In the genomic region with DNA sequence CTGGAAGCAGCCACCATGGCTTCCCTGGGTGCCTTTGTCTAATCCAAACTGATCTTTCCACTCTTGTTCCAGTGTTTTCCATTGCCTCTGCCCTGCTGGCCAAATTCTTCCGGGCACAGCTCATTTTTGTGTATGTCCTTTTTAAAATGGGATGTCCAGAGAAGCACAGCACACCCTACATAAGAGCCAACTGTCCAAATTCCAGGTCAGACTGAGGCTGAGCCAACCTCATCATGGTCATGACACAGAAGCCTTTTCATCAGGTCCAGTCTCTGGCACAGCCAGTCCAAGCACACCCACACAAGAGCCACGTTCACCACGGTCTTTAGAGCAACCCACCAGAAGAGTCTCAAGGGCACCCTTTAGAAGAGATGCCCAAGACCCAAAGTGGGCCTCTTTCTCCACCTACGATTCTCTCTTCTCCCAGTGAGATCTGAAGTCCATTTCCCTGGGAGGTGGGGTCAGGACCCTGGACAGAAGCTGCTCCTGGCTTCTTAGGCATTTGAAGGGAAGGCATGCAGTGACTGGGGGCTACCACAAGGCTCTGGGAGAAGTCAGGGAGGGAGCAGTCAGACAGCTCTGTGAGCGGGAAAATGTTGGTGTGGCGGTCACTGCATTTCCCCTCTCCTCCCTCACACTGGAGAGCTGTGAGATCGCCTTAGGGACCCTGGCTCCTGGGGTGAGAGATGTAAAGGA, we compare ENCODE assay signal across 9 cellular contexts. TPM values are rescaled to one million over a fixed set of nuclear protein-coding genes. Genes with fewer than 3 reads are reported as not detected.
A peak's percentile ranks its signal among the peaks of the same experiment; 100 is the strongest.
DNase-seq lines count a peak whose midpoint lies in the region; ATAC-seq and TF ChIP-seq lines count a peak whose summit lies in the region.
"Had no signal": no experiment of that assay in that cellular context is flagged by ENCODE, and none has a peak within 500 bp of the region (broad histone marks: within the 10 kb centered on the region; RNA-seq: fewer than 3 reads in every experiment).

No MANE protein-coding gene starts in this region.

- DNase-seq in NB4 (ENCODE audit: low read depth) (peak; percentile 61), ecto neural progenitor cell (ENCODE audit: low spot score) (peak; percentile 86), nephron progenitor cell (peak; percentile 82), lower lobe of right lung (no peak), NCI-H510A treated with DMSO at 0.1 percent for 48 hours (lab: John Stamatoyannopoulos, UW) (no peak), mucosa of gallbladder (ENCODE audit: low spot score) (no peak)
- DNase-seq in stimulated activated naive CD8-positive, alpha-beta T cell treated with anti-CD3 and anti-CD28 coated beads, Interleukin-15, amount 100 ng/mL, for 72 hours = no peak
- DNase-seq: activated CD4-positive, alpha-beta T cell treated with anti-CD3 and anti-CD28 coated beads, Interleukin-2, amount 10 ng/mL, durations not matched to agents 7 days and 5 days had no signal

- no peak for TF ChIP-seq POLR2A in NB4 (IDR thresholded peaks at IDR 0.05; ENCODE audit: extremely low read depth, insufficient read length)

- H3K27ac Mint-ChIP-seq in nephron progenitor cell = no peak overlapping the region
- H3K27ac Mint-ChIP-seq in stimulated activated naive CD8-positive, alpha-beta T cell treated with anti-CD3 and anti-CD28 coated beads, Interleukin-15, amount 100 ng/mL, for 72 hours = no peak overlapping the region
- H3K27ac Mint-ChIP-seq: activated CD4-positive, alpha-beta T cell treated with anti-CD3 and anti-CD28 coated beads, Interleukin-2, amount 10 ng/mL, durations not matched to agents 7 days and 5 days had no signal

- peaks cover 8% of the 10 kb centered on the region for H3K4me1 Mint-ChIP-seq in nephron progenitor cell
- no peaks in the 10 kb centered on the region for H3K4me1 Mint-ChIP-seq in stimulated activated naive CD8-positive, alpha-beta T cell treated with anti-CD3 and anti-CD28 coated beads, Interleukin-15, amount 100 ng/mL, for 72 hours
- H3K4me1 Mint-ChIP-seq: activated CD4-positive, alpha-beta T cell treated with anti-CD3 and anti-CD28 coated beads, Interleukin-2, amount 10 ng/mL, durations not matched to agents 7 days and 5 days had no signal

- H3K4me3 ChIP-seq in NB4 (ENCODE audit: low read depth, low read length) (no peak overlapping the region), lower lobe of right lung (no peak overlapping the region)

- H3K36me3 ChIP-seq in lower lobe of right lung = no peaks in the 10 kb centered on the region

- H3K27me3 ChIP-seq in lower lobe of right lung (ENCODE audit: low read depth) = peaks cover 74% of the 10 kb centered on the region

- no peaks in the 10 kb centered on the region for H3K36me3 Mint-ChIP-seq in nephron progenitor cell (ENCODE audit: low read depth)

- intact Hi-C loops in lower lobe of right lung (cut with DNase I) = no loop called here

- ATAC-seq in lower lobe of right lung = no peak
- ATAC-seq in stimulated activated naive CD8-positive, alpha-beta T cell treated with anti-CD3 and anti-CD28 coated beads, Interleukin-15, amount 100 ng/mL, for 72 hours = no peak

- no peak overlapping the region for H3K27ac ChIP-seq in lower lobe of right lung

- no peaks in the 10 kb centered on the region for H3K9me3 Mint-ChIP-seq in nephron progenitor cell
- H3K9me3 Mint-ChIP-seq in stimulated activated naive CD8-positive, alpha-beta T cell treated with anti-CD3 and anti-CD28 coated beads, Interleukin-15, amount 100 ng/mL, for 72 hours = no peaks in the 10 kb centered on the region
- H3K9me3 Mint-ChIP-seq: activated CD4-positive, alpha-beta T cell treated with anti-CD3 and anti-CD28 coated beads, Interleukin-2, amount 10 ng/mL, durations not matched to agents 7 days and 5 days had no signal

- H3K9me3 ChIP-seq in lower lobe of right lung = no peaks in the 10 kb centered on the region

- peaks cover 58% of the 10 kb centered on the region for H3K27me3 Mint-ChIP-seq in nephron progenitor cell (ENCODE audit: low read depth, poor library complexity)
- H3K27me3 Mint-ChIP-seq in stimulated activated naive CD8-positive, alpha-beta T cell treated with anti-CD3 and anti-CD28 coated beads, Interleukin-15, amount 100 ng/mL, for 72 hours = peaks cover 67% of the 10 kb centered on the region

- no peak overlapping the region for H3K4me3 Mint-ChIP-seq in nephron progenitor cell
- H3K4me3 Mint-ChIP-seq in stimulated activated naive CD8-positive, alpha-beta T cell treated with anti-CD3 and anti-CD28 coated beads, Interleukin-15, amount 100 ng/mL, for 72 hours = no peak overlapping the region
- H3K4me3 Mint-ChIP-seq: activated CD4-positive, alpha-beta T cell treated with anti-CD3 and anti-CD28 coated beads, Interleukin-2, amount 10 ng/mL, durations not matched to agents 7 days and 5 days had no signal

- peak; percentile 22 for TF ChIP-seq CTCF in GM12873 (IDR thresholded peaks at IDR 0.05; ENCODE audit: insufficient read depth, low read depth, low read length, missing control alignments)
- peak; percentile 16 for TF ChIP-seq CTCF in NB4 (IDR thresholded peaks at IDR 0.05; ENCODE audit: low read depth, low read length)
- TF ChIP-seq CTCF in nephron progenitor cell (IDR thresholded peaks at IDR 0.05) = peak; percentile 49
- TF ChIP-seq CTCF in lower lobe of right lung (IDR thresholded peaks at IDR 0.05) = no peak

- no peaks in the 10 kb centered on the region for H3K4me1 ChIP-seq in lower lobe of right lung

RNA-seq across cellular contexts. Expression of a gene that starts 53.2 kb away (rescaled TPM):
- total RNA-seq in lower lobe of right lung (not detected), mucosa of gallbladder (0.72 TPM)
- total RNA-seq: activated CD4-positive, alpha-beta T cell treated with anti-CD3 and anti-CD28 coated beads, Interleukin-2, amount 10 ng/mL, durations not matched to agents 7 days and 5 days had no signal

Comparison
In these comparisons a context has a peak if more than half of its experiments do, and no peak if none do; other contexts are left out.
1. DNase-seq: peak in NB4 (single experiment), ecto neural progenitor cell (single experiment) and nephron progenitor cell (single experiment); none in lower lobe of right lung (single experiment), NCI-H510A treated with DMSO at 0.1 percent for 48 hours (single experiment), stimulated activated naive CD8-positive, alpha-beta T cell treated with anti-CD3 and anti-CD28 coated beads, Interleukin-15, amount 100 ng/mL, for 72 hours (0 of 2) and mucosa of gallbladder (single experiment).